Comparison of ENCODE assay signal across 35 cellular contexts in genomic region chr2:148590613-148591012, GRCh38. TPM values are rescaled to one million over a fixed set of nuclear protein-coding genes. Genes with fewer than 3 reads are reported as not detected.
DNase-seq lines count a peak whose midpoint lies in the region; ATAC-seq, FAIRE-seq and TF ChIP-seq lines count a peak whose summit lies in the region.
"Had no signal": no experiment of that assay in that cellular context is flagged by ENCODE, and none has a peak within 500 bp of the region (broad histone marks: within the 10 kb centered on the region; RNA-seq: fewer than 3 reads in every experiment).

No MANE protein-coding gene starts in this region.

- H3K36me3 ChIP-seq in osteoblast (ENCODE audit: insufficient read depth, low read length), result no peaks in the 10 kb centered on the region
- H3K36me3 ChIP-seq in small intestine (ENCODE audit: control insufficient read depth in 2 of 2, insufficient read depth in 2 of 2, low read length in 2 of 2), result no peaks in the 10 kb centered on the region
- no peaks in the 10 kb centered on the region for H3K36me3 ChIP-seq in HAP-1 (replicated peaks)
- H3K36me3 ChIP-seq: cardiac muscle cell, esophagus squamous epithelium, gastrocnemius medialis, left lung, thoracic aorta had no signal

- H3K27ac ChIP-seq in osteoblast (ENCODE audit: low read depth, low read length), result no peak overlapping the region
- no peak overlapping the region for H3K27ac ChIP-seq in small intestine (ENCODE audit: low read depth in 1 of 2, low read length in 1 of 2)
- H3K27ac ChIP-seq: 22Rv1, cardiac muscle cell, esophagus squamous epithelium, gastrocnemius medialis, hepatocyte, HL-60, left lung, skin epidermis, thoracic aorta had no signal

- no peak overlapping the region for H2AFZ ChIP-seq in osteoblast (ENCODE audit: low read length)
- H2AFZ ChIP-seq: hepatocyte had no signal

- no peaks in the 10 kb centered on the region for H3K79me2 ChIP-seq in osteoblast (ENCODE audit: insufficient read depth, low read length)
- H3K79me2 ChIP-seq: hepatocyte had no signal

- FAIRE-seq in small intestine (lab: Jason Lieb, UNC), result no peak
- FAIRE-seq: G401.6 had no signal

- H3K4me1 ChIP-seq in osteoblast (ENCODE audit: insufficient read depth, low read length) (no peaks in the 10 kb centered on the region), small intestine (ENCODE audit: control insufficient read depth in 2 of 2, insufficient read depth in 1 of 2, low read depth in 1 of 2, low read length in 1 of 2) (no peaks in the 10 kb centered on the region), HAP-1 (no peaks in the 10 kb centered on the region)
- H3K4me1 ChIP-seq: gastrocnemius medialis, left lung had no signal

- 69 to 76% (median 74%) methylated on average over 2 of the region's 2 CpGs for WGBS in small intestine, 3 donors

- H4K20me1 ChIP-seq in osteoblast (ENCODE audit: insufficient read depth, low read length), result no peaks in the 10 kb centered on the region

- no peak overlapping the region for H3K4me2 ChIP-seq in osteoblast (ENCODE audit: insufficient read depth, low read length)
- H3K4me2 ChIP-seq: hepatocyte had no signal

- peak; percentile 35 to 55 for ATAC-seq in activated CD4-positive, CD25-positive, alpha-beta regulatory T cell treated with anti-CD3 and anti-CD28 coated beads, Interleukin-2, amount 50 U/mL, for 24 hours
- peak; percentile 55 for ATAC-seq in GM19351 (IDR thresholded peaks at IDR 0.05; ENCODE audit: unreplicated experiment)
- ATAC-seq: CD8-positive, alpha-beta T cell; gastrocnemius medialis; left lung; Right ventricle myocardium inferior had no signal

- H3K4me3 ChIP-seq in osteoblast (ENCODE audit: insufficient read depth, low read length) (no peak overlapping the region), small intestine (ENCODE audit: low read depth in 1 of 2, low read length in 2 of 2) (no peak overlapping the region), HAP-1 (no peak overlapping the region)
- H3K4me3 ChIP-seq: cardiac muscle cell, esophagus squamous epithelium, gastrocnemius medialis, hepatocyte, left lung, skin epidermis, thoracic aorta had no signal

- H3K27me3 ChIP-seq in osteoblast (ENCODE audit: insufficient read depth, low read length), result no peaks in the 10 kb centered on the region
- no peaks in the 10 kb centered on the region for H3K27me3 ChIP-seq in small intestine (ENCODE audit: control insufficient read depth in 2 of 2, insufficient read depth in 2 of 2, low read length in 2 of 2)
- no peaks in the 10 kb centered on the region for H3K27me3 ChIP-seq in HAP-1 (ENCODE audit: low read depth)
- H3K27me3 ChIP-seq: cardiac muscle cell, esophagus squamous epithelium, gastrocnemius medialis, hepatocyte, left lung had no signal

- no peak for TF ChIP-seq CTCF in osteoblast (IDR thresholded peaks at IDR 0.05; ENCODE audit: extremely low read depth, low read depth, low read length)

- no peak for DNase-seq in activated CD4-positive, CD25-positive, alpha-beta regulatory T cell (lab: John Stamatoyannopoulos, UW)
- peak; percentile 65 for DNase-seq in NCI-H226
- DNase-seq in osteoblast (ENCODE audit: insufficient read length, low spot score, missing footprints), result peak; percentile 8
- DNase-seq in small intestine, result no peak
- no peak for DNase-seq in activated gamma-delta T cell treated with Interleukin-2 at 50 U/mL for 16 hours
- DNase-seq in HAP-1 (ENCODE audit: low spot score in 2 of 2), result no peak
- DNase-seq: activated CD4-positive, alpha-beta T cell treated with anti-CD3 and anti-CD28 coated beads, Interleukin-2, amount 50 U/mL, for 1 hour; activated CD8-positive, alpha-beta memory T cell treated with anti-CD3 and anti-CD28 coated beads, Interleukin-2, amount 50 U/mL, for 48 hours; activated naive CD4-positive, alpha-beta T cell treated with anti-CD3 and anti-CD28 coated beads for 36 hours; anterior cingulate cortex; CD8-positive, alpha-beta T cell; cortex of kidney; esophagus squamous epithelium; gastrocnemius medialis; H9; immature natural killer cell; IMR-90; left lung; mesendoderm; naive B cell; NCI-H1092 treated with DMSO at 0.1 percent for 48 hours; NCI-H1930; NCI-H774; occipital lobe; stimulated activated CD4-positive, alpha-beta T cell treated with anti-CD3 and anti-CD28 coated beads, Interleukin-2, amount 100 ng/mL, for 24 hours had no signal

- H3K9me3 ChIP-seq in osteoblast (ENCODE audit: low read depth, low read length), result no peaks in the 10 kb centered on the region
- no peaks in the 10 kb centered on the region for H3K9me3 ChIP-seq in small intestine (ENCODE audit: control insufficient read depth, low read depth)
- no peaks in the 10 kb centered on the region for H3K9me3 ChIP-seq in HAP-1
- H3K9me3 ChIP-seq: esophagus squamous epithelium, gastrocnemius medialis, left lung, thoracic aorta had no signal

- in situ Hi-C loops in HAP-1 (cut with MboI; ENCODE audit: low sequenced_read_pairs), result no loop called here

RNA-seq across cellular contexts. Expression of gene EPC2, which starts 53.9 kb away (rescaled TPM):
- total RNA-seq in osteoblast, result 27.7 and 29.3 TPM in 2 replicates
- polyA plus RNA-seq in small intestine, result 1 to 10 TPM; 7.2 to 9.0 (median 7.8) TPM

Comparison
In these comparisons a context has a peak if more than half of its experiments do, and no peak if none do; other contexts are left out.
1. DNase-seq: peak in NCI-H226 (single experiment) and osteoblast (single experiment); none in activated CD4-positive, CD25-positive, alpha-beta regulatory T cell (0 of 4), small intestine (single experiment), activated gamma-delta T cell treated with Interleukin-2 at 50 U/mL for 16 hours (single experiment) and HAP-1 (0 of 2).